Comparison of ENCODE assay signal across 2 cellular contexts in the genomic region with DNA sequence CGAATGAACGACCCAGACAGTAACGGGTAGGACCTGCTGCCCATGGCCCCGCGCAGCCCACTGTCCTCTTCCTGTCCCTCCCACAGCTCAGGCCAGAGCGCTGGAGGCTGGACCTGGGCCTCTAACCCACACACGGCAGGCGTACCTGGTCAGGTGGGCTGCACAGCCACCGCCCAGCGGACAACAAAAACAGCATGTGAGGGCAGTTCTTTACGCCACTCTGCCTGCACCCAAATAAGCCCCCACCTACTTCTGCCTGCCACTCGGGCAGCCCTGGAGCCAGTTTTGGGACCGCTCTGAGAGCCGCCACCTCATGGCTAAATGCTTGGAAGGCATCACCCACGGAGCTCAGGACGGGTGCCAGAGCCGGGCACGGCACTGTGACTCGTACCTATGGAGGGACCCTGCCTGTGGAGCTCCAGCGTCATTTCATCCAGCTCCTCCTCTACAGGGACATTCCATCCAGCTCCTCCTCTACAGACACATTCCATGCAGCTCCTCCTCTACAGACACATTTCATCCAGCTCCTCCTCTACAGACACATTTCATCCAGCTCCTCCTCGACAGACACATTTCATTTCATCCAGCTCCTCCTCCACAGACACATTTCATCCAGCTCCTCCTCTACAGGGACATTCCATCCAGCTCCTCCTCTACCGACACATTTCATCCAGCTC.
TF ChIP-seq lines count a peak whose summit lies in the region.

No MANE protein-coding gene starts in this region.

TF ChIP-seq in GM23338, 12 proteins besides CTCF, POLR2A, EP300 and RAD21 (continues in another document):
- TF ChIP-seq EZH2 (IDR thresholded peaks at IDR 0.05; ENCODE audit: low read depth, unreplicated experiment) (no peak), ZNF331 (CRISPR knock-in tag; IDR thresholded peaks at IDR 0.05; ENCODE audit: low read depth) (no peak), CREB1 (CRISPR knock-in tag; IDR thresholded peaks at IDR 0.05; ENCODE audit: low read depth) (no peak), JUNB (IDR thresholded peaks at IDR 0.05; ENCODE audit: unreplicated experiment) (no peak), EZH2phosphoT487 (IDR thresholded peaks at IDR 0.05; ENCODE audit: unreplicated experiment) (no peak), NANOG (IDR thresholded peaks at IDR 0.05; ENCODE audit: borderline replicate concordance) (no peak), ZNF114 (CRISPR knock-in tag; IDR thresholded peaks at IDR 0.05) (no peak), POLR2AphosphoS5 (IDR thresholded peaks at IDR 0.05; ENCODE audit: low read depth) (no peak), STAT1 (IDR thresholded peaks at IDR 0.05; ENCODE audit: unreplicated experiment) (no peak)
- TF ChIP-seq, protein P1, sequence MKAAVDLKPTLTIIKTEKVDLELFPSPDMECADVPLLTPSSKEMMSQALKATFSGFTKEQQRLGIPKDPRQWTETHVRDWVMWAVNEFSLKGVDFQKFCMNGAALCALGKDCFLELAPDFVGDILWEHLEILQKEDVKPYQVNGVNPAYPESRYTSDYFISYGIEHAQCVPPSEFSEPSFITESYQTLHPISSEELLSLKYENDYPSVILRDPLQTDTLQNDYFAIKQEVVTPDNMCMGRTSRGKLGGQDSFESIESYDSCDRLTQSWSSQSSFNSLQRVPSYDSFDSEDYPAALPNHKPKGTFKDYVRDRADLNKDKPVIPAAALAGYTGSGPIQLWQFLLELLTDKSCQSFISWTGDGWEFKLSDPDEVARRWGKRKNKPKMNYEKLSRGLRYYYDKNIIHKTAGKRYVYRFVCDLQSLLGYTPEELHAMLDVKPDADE (IDR thresholded peaks at IDR 0.05), result no peak
- TF ChIP-seq, protein P2, sequence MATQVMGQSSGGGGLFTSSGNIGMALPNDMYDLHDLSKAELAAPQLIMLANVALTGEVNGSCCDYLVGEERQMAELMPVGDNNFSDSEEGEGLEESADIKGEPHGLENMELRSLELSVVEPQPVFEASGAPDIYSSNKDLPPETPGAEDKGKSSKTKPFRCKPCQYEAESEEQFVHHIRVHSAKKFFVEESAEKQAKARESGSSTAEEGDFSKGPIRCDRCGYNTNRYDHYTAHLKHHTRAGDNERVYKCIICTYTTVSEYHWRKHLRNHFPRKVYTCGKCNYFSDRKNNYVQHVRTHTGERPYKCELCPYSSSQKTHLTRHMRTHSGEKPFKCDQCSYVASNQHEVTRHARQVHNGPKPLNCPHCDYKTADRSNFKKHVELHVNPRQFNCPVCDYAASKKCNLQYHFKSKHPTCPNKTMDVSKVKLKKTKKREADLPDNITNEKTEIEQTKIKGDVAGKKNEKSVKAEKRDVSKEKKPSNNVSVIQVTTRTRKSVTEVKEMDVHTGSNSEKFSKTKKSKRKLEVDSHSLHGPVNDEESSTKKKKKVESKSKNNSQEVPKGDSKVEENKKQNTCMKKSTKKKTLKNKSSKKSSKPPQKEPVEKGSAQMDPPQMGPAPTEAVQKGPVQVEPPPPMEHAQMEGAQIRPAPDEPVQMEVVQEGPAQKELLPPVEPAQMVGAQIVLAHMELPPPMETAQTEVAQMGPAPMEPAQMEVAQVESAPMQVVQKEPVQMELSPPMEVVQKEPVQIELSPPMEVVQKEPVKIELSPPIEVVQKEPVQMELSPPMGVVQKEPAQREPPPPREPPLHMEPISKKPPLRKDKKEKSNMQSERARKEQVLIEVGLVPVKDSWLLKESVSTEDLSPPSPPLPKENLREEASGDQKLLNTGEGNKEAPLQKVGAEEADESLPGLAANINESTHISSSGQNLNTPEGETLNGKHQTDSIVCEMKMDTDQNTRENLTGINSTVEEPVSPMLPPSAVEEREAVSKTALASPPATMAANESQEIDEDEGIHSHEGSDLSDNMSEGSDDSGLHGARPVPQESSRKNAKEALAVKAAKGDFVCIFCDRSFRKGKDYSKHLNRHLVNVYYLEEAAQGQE (IDR thresholded peaks at IDR 0.05; ENCODE audit: unreplicated experiment), result no peak

TF ChIP-seq in K562, 482 proteins besides CTCF, POLR2A, EP300 and RAD21:
- TF ChIP-seq MTA3 (IDR thresholded peaks at IDR 0.05; ENCODE audit: borderline replicate concordance), result no peak
- TF ChIP-seq IRF2 (CRISPR knock-in tag; IDR thresholded peaks at IDR 0.05), result no peak
- no peak for TF ChIP-seq RUNX1 (IDR thresholded peaks at IDR 0.05; ENCODE audit: low read depth)
- TF ChIP-seq, protein P3, sequence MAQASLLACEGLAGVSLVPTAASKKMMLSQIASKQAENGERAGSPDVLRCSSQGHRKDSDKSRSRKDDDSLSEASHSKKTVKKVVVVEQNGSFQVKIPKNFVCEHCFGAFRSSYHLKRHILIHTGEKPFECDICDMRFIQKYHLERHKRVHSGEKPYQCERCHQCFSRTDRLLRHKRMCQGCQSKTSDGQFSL (CRISPR knock-in tag; IDR thresholded peaks at IDR 0.05), result no peak
- TF ChIP-seq, protein P3 (tag; IDR thresholded peaks at IDR 0.05), result no peak
- TF ChIP-seq HDAC3 (IDR thresholded peaks at IDR 0.05; ENCODE audit: borderline replicate concordance, partially characterized antibody), result no peak
- no peak for TF ChIP-seq PRPF4 (IDR thresholded peaks at IDR 0.05; ENCODE audit: insufficient read depth, low read depth, low read length, poor library complexity, severe bottlenecking)
- no peak for TF ChIP-seq ZNF24 (IDR thresholded peaks at IDR 0.05)
- TF ChIP-seq, protein P4, sequence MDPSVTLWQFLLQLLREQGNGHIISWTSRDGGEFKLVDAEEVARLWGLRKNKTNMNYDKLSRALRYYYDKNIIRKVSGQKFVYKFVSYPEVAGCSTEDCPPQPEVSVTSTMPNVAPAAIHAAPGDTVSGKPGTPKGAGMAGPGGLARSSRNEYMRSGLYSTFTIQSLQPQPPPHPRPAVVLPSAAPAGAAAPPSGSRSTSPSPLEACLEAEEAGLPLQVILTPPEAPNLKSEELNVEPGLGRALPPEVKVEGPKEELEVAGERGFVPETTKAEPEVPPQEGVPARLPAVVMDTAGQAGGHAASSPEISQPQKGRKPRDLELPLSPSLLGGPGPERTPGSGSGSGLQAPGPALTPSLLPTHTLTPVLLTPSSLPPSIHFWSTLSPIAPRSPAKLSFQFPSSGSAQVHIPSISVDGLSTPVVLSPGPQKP (CRISPR knock-in tag; IDR thresholded peaks at IDR 0.05), result no peak
- TF ChIP-seq PTBP1 (IDR thresholded peaks at IDR 0.05; ENCODE audit: low read depth, low read length), result no peak
- no peak for TF ChIP-seq RBM34 (IDR thresholded peaks at IDR 0.05; ENCODE audit: borderline replicate concordance, insufficient read depth, low read length)
- no peak for TF ChIP-seq ZNF224 (CRISPR knock-in tag; IDR thresholded peaks at IDR 0.05)
- no peak for TF ChIP-seq CEBPB (tag; IDR thresholded peaks at IDR 0.05)
- TF ChIP-seq SMAD1 (IDR thresholded peaks at IDR 0.05; ENCODE audit: low read depth, low read length, partially characterized antibody), result no peak
- TF ChIP-seq, protein P5, sequence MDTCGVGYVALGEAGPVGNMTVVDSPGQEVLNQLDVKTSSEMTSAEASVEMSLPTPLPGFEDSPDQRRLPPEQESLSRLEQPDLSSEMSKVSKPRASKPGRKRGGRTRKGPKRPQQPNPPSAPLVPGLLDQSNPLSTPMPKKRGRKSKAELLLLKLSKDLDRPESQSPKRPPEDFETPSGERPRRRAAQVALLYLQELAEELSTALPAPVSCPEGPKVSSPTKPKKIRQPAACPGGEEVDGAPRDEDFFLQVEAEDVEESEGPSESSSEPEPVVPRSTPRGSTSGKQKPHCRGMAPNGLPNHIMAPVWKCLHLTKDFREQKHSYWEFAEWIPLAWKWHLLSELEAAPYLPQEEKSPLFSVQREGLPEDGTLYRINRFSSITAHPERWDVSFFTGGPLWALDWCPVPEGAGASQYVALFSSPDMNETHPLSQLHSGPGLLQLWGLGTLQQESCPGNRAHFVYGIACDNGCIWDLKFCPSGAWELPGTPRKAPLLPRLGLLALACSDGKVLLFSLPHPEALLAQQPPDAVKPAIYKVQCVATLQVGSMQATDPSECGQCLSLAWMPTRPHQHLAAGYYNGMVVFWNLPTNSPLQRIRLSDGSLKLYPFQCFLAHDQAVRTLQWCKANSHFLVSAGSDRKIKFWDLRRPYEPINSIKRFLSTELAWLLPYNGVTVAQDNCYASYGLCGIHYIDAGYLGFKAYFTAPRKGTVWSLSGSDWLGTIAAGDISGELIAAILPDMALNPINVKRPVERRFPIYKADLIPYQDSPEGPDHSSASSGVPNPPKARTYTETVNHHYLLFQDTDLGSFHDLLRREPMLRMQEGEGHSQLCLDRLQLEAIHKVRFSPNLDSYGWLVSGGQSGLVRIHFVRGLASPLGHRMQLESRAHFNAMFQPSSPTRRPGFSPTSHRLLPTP (IDR thresholded peaks at IDR 0.05; ENCODE audit: borderline replicate concordance, extremely low read depth, insufficient read length), result no peak
- no peak for TF ChIP-seq HDGF (IDR thresholded peaks at IDR 0.05)
- TF ChIP-seq SMARCC2 (IDR thresholded peaks at IDR 0.05; ENCODE audit: low read depth), result no peak
- TF ChIP-seq SPI1 (IDR thresholded peaks at IDR 0.05; ENCODE audit: borderline replicate concordance, low read depth, low read length), result no peak
- no peak for TF ChIP-seq TCF7 (IDR thresholded peaks at IDR 0.05; ENCODE audit: borderline replicate concordance)
TF ChIP-seq in K562: peak in this region for 0.
